Comparison of ENCODE assay signal across 33 cellular contexts in genomic region chr7:135905858-135906257, GRCh38.
"Had no signal": no experiment of that assay in that cellular context is flagged by ENCODE, and none has a peak within 500 bp of the region (broad histone marks: within the 10 kb centered on the region; RNA-seq: fewer than 3 reads in every experiment).

No MANE protein-coding gene starts in this region.

- H3K9me3 ChIP-seq: adrenal gland, body of pancreas, colonic mucosa, esophagus muscularis mucosa, heart right ventricle, left lung, pancreas, prostate gland, right atrium auricular region, stomach, tibial artery, upper lobe of right lung had no signal

- H3K36me3 ChIP-seq: adrenal gland, cardiac muscle cell, colonic mucosa, esophagus muscularis mucosa, heart right ventricle, left lung, pancreas, prostate gland, right atrium auricular region, stomach, tibial artery, upper lobe of right lung had no signal

- H3K4me1 Mint-ChIP-seq: activated CD4-positive, alpha-beta T cell treated with anti-CD3 and anti-CD28 coated beads for 36 hours; naive B cell; neural crest cell; stimulated activated naive B cell treated with anti-CD40 and anti-IgM and Interleukin-4, amounts not matched to agents 10 μg/mL and 1 μg/mL and 100 μg/mL, for 72 hours had no signal

- DNase-seq: activated CD4-positive, alpha-beta T cell treated with anti-CD3 and anti-CD28 coated beads for 36 hours; activated CD4-positive, CD25-positive, alpha-beta regulatory T cell; activated CD8-positive, alpha-beta memory T cell treated with anti-CD3 and anti-CD28 coated beads, Interleukin-2, amount 10 ng/mL, durations not matched to agents 7 days and 5 days; activated CD8-positive, alpha-beta T cell treated with anti-CD3 and anti-CD28 coated beads, Interleukin-2, amount 10 ng/mL, durations not matched to agents 7 days and 5 days; activated naive CD4-positive, alpha-beta T cell; activated T-cell treated with anti-CD3 and anti-CD28 coated beads, Interleukin-2, amount 50 U/mL, for 48 hours; adrenal gland; aorta; body of pancreas; cerebellar nuclear complex; colonic mucosa; effector CD8-positive, alpha-beta T cell; foreskin keratinocyte; heart right ventricle; left lung; naive B cell; nucleus accumbens; pancreas; stimulated activated CD4-positive, alpha-beta T cell treated with anti-CD3 and anti-CD28 coated beads, Interleukin-1b, Interleukin-23, amount 100 ng/mL, for 48 hours; stimulated activated naive B cell treated with anti-CD40 and anti-IgM and Interleukin-4, amounts not matched to agents 10 μg/mL and 1 μg/mL and 100 μg/mL, for 72 hours; stomach; T-helper 1 cell; tibial artery; upper lobe of right lung had no signal

- H3K9me3 Mint-ChIP-seq: T-helper 2 cell treated with Interferon-gamma antibody and Interleukin-4, amounts not matched to agents 5 μg/mL and 100 μg/mL, for 36 hours had no signal

- H3K4me1 ChIP-seq: adrenal gland, body of pancreas, colonic mucosa, foreskin keratinocyte, left lung, pancreas, prostate gland, stomach, tibial artery, upper lobe of right lung had no signal

- FAIRE-seq: pancreas had no signal

- H3K4me2 ChIP-seq: smooth muscle cell had no signal

- H3K27me3 Mint-ChIP-seq: activated CD4-positive, alpha-beta T cell treated with anti-CD3 and anti-CD28 coated beads for 36 hours; activated CD8-positive, alpha-beta memory T cell treated with anti-CD3 and anti-CD28 coated beads, Interleukin-2, amount 10 ng/mL, durations not matched to agents 7 days and 5 days; naive B cell; stimulated activated naive B cell treated with anti-CD40 and anti-IgM and Interleukin-4, amounts not matched to agents 10 μg/mL and 1 μg/mL and 100 μg/mL, for 72 hours had no signal

- H3K27ac Mint-ChIP-seq: activated CD4-positive, alpha-beta T cell treated with anti-CD3 and anti-CD28 coated beads for 36 hours; activated CD8-positive, alpha-beta memory T cell treated with anti-CD3 and anti-CD28 coated beads, Interleukin-2, amount 10 ng/mL, durations not matched to agents 7 days and 5 days; activated CD8-positive, alpha-beta T cell treated with anti-CD3 and anti-CD28 coated beads, Interleukin-2, amount 10 ng/mL, durations not matched to agents 7 days and 5 days; activated naive CD4-positive, alpha-beta T cell treated with anti-CD3 and anti-CD28 coated beads, Interleukin-2, amount 50 U/mL, for 72 hours; stimulated activated naive B cell treated with anti-CD40 and anti-IgM and Interleukin-4, amounts not matched to agents 10 μg/mL and 1 μg/mL and 100 μg/mL, for 72 hours; T-helper 2 cell treated with Interferon-gamma antibody and Interleukin-4, amounts not matched to agents 5 μg/mL and 100 μg/mL, for 36 hours had no signal

- ATAC-seq: activated CD4-positive, alpha-beta T cell treated with anti-CD3 and anti-CD28 coated beads for 36 hours; activated CD8-positive, alpha-beta memory T cell treated with anti-CD3 and anti-CD28 coated beads, Interleukin-2, amount 10 ng/mL, durations not matched to agents 7 days and 5 days; activated CD8-positive, alpha-beta T cell treated with anti-CD3 and anti-CD28 coated beads, Interleukin-2, amount 10 ng/mL, durations not matched to agents 7 days and 5 days; activated naive CD4-positive, alpha-beta T cell treated with anti-CD3 and anti-CD28 coated beads, Interleukin-2, amount 50 U/mL, for 72 hours; body of pancreas; foreskin keratinocyte; heart right ventricle; left lung; pancreas; stimulated activated naive B cell treated with anti-CD40 and anti-IgM and Interleukin-4, amounts not matched to agents 10 μg/mL and 1 μg/mL and 100 μg/mL, for 72 hours; upper lobe of right lung had no signal

- H3K27me3 ChIP-seq: adrenal gland, body of pancreas, cardiac muscle cell, colonic mucosa, esophagus muscularis mucosa, foreskin keratinocyte, heart right ventricle, left lung, pancreas, right atrium auricular region, stomach, tibial artery, upper lobe of right lung had no signal

- H3K4me3 ChIP-seq: adrenal gland, body of pancreas, cardiac muscle cell, colonic mucosa, esophagus muscularis mucosa, heart right ventricle, left lung, lung, pancreas, prostate gland, right atrium auricular region, smooth muscle cell, stomach, tibial artery, upper lobe of right lung had no signal

- H3K27ac ChIP-seq: adrenal gland, body of pancreas, cardiac muscle cell, colonic mucosa, esophagus muscularis mucosa, foreskin keratinocyte, heart right ventricle, left lung, pancreas, prostate gland, right atrium auricular region, stomach, tibial artery, upper lobe of right lung had no signal

- H3K36me3 Mint-ChIP-seq: activated CD8-positive, alpha-beta memory T cell treated with anti-CD3 and anti-CD28 coated beads, Interleukin-2, amount 10 ng/mL, durations not matched to agents 7 days and 5 days; activated naive CD4-positive, alpha-beta T cell treated with anti-CD3 and anti-CD28 coated beads, Interleukin-2, amount 50 U/mL, for 72 hours; naive B cell; stimulated activated naive B cell treated with anti-CD40 and anti-IgM and Interleukin-4, amounts not matched to agents 10 μg/mL and 1 μg/mL and 100 μg/mL, for 72 hours had no signal

- H3K4me3 Mint-ChIP-seq: activated CD4-positive, alpha-beta T cell treated with anti-CD3 and anti-CD28 coated beads for 36 hours; activated CD8-positive, alpha-beta memory T cell treated with anti-CD3 and anti-CD28 coated beads, Interleukin-2, amount 10 ng/mL, durations not matched to agents 7 days and 5 days; activated CD8-positive, alpha-beta T cell treated with anti-CD3 and anti-CD28 coated beads, Interleukin-2, amount 10 ng/mL, durations not matched to agents 7 days and 5 days; neural crest cell; stimulated activated naive B cell treated with anti-CD40 and anti-IgM and Interleukin-4, amounts not matched to agents 10 μg/mL and 1 μg/mL and 100 μg/mL, for 72 hours; T-helper 2 cell treated with Interferon-gamma antibody and Interleukin-4, amounts not matched to agents 5 μg/mL and 100 μg/mL, for 36 hours had no signal
